Comparison of ENCODE assay signal across 26 cellular contexts in the genomic region with DNA sequence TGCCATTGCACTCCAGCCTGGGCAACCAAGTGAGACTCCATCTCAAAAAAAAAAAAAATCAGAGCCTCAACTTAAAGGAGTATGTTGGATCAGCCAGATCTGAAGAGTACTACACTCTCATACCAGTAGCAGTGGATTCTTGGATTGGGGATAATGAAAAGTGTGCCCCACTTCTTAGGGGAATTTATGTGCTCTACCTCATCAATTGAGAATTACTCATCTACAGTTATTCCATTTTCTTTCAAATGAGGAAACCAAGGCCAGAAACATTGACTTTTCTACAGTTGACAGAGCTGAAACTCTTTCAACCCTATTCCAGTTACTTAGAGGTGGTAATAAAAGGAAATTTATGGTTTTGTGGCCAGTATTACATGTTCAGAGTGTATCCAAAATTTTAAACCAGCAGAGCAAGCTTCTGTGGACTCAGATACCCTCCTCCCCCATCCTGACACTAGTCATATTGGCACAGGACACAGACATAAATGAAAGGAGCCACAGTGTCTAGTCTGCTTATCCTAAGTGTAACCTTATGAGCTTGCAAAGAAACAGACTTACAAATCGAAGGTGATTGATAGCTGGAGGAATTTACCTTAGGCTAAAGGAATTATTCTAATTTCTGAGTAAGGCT. TPM values are rescaled to one million over a fixed set of nuclear protein-coding genes. Genes with fewer than 3 reads are reported as not detected.
DNase-seq lines count a peak whose midpoint lies in the region; ATAC-seq and TF ChIP-seq lines count a peak whose summit lies in the region.
"Had no signal": no experiment of that assay in that cellular context is flagged by ENCODE, and none has a peak within 500 bp of the region (broad histone marks: within the 10 kb centered on the region; RNA-seq: fewer than 3 reads in every experiment).

No MANE protein-coding gene starts in this region.

- ATAC-seq in left ventricle myocardium superior (peak; percentile 50), left colon (peak; percentile 19), GM18867 (IDR thresholded peaks at IDR 0.05; ENCODE audit: unreplicated experiment) (no peak)
- ATAC-seq: GM12878 had no signal

- H3K79me2 ChIP-seq in OCI-LY7 (ENCODE audit: insufficient read depth, low read depth, low read length), result no peaks in the 10 kb centered on the region

- TF ChIP-seq CTCF in left ventricle myocardium inferior (IDR thresholded peaks at IDR 0.05; ENCODE audit: borderline replicate concordance), result no peak
- TF ChIP-seq CTCF in OCI-LY7 (conservative IDR thresholded peaks at IDR 0.05; ENCODE audit: low read length), result no peak

- H4K20me1 ChIP-seq in OCI-LY7 (ENCODE audit: insufficient read depth, low read length), result no peaks in the 10 kb centered on the region

- POLR2A ChIA-PET in OCI-LY7 (lab: Charles Lee), result interaction anchor here (0.6 to 1.2 kb wide), 7 partner anchors 12 to 409 kb away, joined by 3 to 5 read pairs (median 3); no protein-coding TSS in a partner anchor

- peak; percentile 19 for DNase-seq in NCI-H2029 (lab: John Stamatoyannopoulos, UW)
- no peak for DNase-seq in NCI-H2029 treated with DMSO at 0.1 percent for 48 hours (lab: John Stamatoyannopoulos, UW)
- no peak for DNase-seq in left ventricle myocardium superior
- DNase-seq in left ventricle myocardium inferior, result no peak
- DNase-seq in left colon, result no peak
- no peak for DNase-seq in OCI-LY7 (ENCODE audit: low spot score)
- no peak for DNase-seq in NOMO-1 treated with dmso at 0.1 percent for 144 hours (lab: John Stamatoyannopoulos, UW; ENCODE audit: unreplicated experiment)
- DNase-seq: BE2C; CD4-positive, CD25-positive, alpha-beta regulatory T cell; COR-L47; DMS 273 treated with DMSO at 0.1 percent for 48 hours; GDM1; MM.1S; NCI-H1092; NCI-H146; NCI-H2107; NCI-H226; NCI-H524; NCI-H82; PC-9; SJCRH30 had no signal

- intact Hi-C loops in left ventricle myocardium superior (cut with micrococcal nuclease), result no loop called here
- intact Hi-C loops in left ventricle myocardium inferior (cut with micrococcal nuclease), result no loop called here
- intact Hi-C loops in left colon (cut with DNase I, micrococcal nuclease), result no loop called here
- intact Hi-C loops in OCI-LY7 (cut with micrococcal nuclease; ENCODE audit: unreplicated experiment), result no loop called here

- no peaks in the 10 kb centered on the region for H3K9me2 ChIP-seq in OCI-LY7 (ENCODE audit: insufficient read depth, low read length)

- H3K27me3 ChIP-seq in left ventricle myocardium inferior (ENCODE audit: low read depth), result no peaks in the 10 kb centered on the region
- H3K27me3 ChIP-seq: BE2C, SJCRH30 had no signal

- H3K4me1 ChIP-seq in left ventricle myocardium inferior, result peaks cover 10% of the 10 kb centered on the region
- H3K4me1 ChIP-seq in OCI-LY7 (ENCODE audit: insufficient read depth, low read length, poor library complexity, severe bottlenecking), result peaks cover 11% of the 10 kb centered on the region
- H3K4me1 ChIP-seq: BE2C, SJCRH30 had no signal

- no TSS peak for BruUV-seq in OCI-LY7 (replicated peaks; lab: Mats Ljungman, UMichigan)

- peaks cover 20% of the 10 kb centered on the region for H3K36me3 ChIP-seq in left ventricle myocardium inferior
- H3K36me3 ChIP-seq in OCI-LY7 (ENCODE audit: insufficient read depth, low read length), result peaks cover 43% of the 10 kb centered on the region

- H3K9me3 ChIP-seq in left ventricle myocardium inferior (replicated peaks), result no peaks in the 10 kb centered on the region
- H3K9me3 ChIP-seq in OCI-LY7 (ENCODE audit: low read length), result no peaks in the 10 kb centered on the region
- H3K9me3 ChIP-seq: BE2C, HAP-1, SJCRH30 had no signal

- CTCF ChIA-PET in OCI-LY7 (lab: Charles Lee; ENCODE audit: unreplicated experiment), result no interaction called here

- H3K4me3 ChIP-seq in left ventricle myocardium inferior (no peak overlapping the region), OCI-LY7 (ENCODE audit: low read depth, low read length, poor library complexity, severe bottlenecking) (no peak overlapping the region)
- H3K4me3 ChIP-seq: GM12878, HAP-1, PC-9, SJCRH30 had no signal

- H3K27ac ChIP-seq in left ventricle myocardium inferior (replicated peaks) (no peak overlapping the region), OCI-LY7 (ENCODE audit: low read depth, low read length, poor library complexity, severe bottlenecking) (no peak overlapping the region)
- H3K27ac ChIP-seq: 22Rv1, PC-9, RWPE1, SJCRH30 had no signal

- no peak overlapping the region for H3K4me2 ChIP-seq in OCI-LY7 (ENCODE audit: low read length)
- H3K4me2 ChIP-seq: PC-9 had no signal

- no peak overlapping the region for H2AFZ ChIP-seq in OCI-LY7 (ENCODE audit: low read length)
- H2AFZ ChIP-seq: PC-9 had no signal

RNA-seq across cellular contexts. Expression of a gene that starts 51.2 kb away (rescaled TPM):
- total RNA-seq in left ventricle myocardium superior, result 18.7 TPM
- total RNA-seq in left ventricle myocardium inferior, result 20.5 TPM
- total RNA-seq in left colon, result 10 to 100 TPM; 11.3 to 11.9 TPM
- total RNA-seq in OCI-LY7 (2014; rRNA removed; shearing (Covaris generic)), result 21.6 and 34.8 TPM in 2 replicates
- total RNA-seq in OCI-LY7 (2022), result 45.0 and 50.6 TPM in 2 replicates

RNA-seq across cellular contexts. Expression of a gene that starts 51.4 kb away (rescaled TPM):
- 19.2 TPM for total RNA-seq in left ventricle myocardium superior
- 19.5 TPM for total RNA-seq in left ventricle myocardium inferior
- 10 to 100 TPM; 28.8 to 32.0 TPM for total RNA-seq in left colon
- total RNA-seq in OCI-LY7 (2014; rRNA removed; shearing (Covaris generic)), result 21.4 and 30.5 TPM in 2 replicates
- 34.0 and 36.0 TPM in 2 replicates for total RNA-seq in OCI-LY7 (2022)
